ENCODE assay signal across 8 cellular contexts in the genomic region with DNA sequence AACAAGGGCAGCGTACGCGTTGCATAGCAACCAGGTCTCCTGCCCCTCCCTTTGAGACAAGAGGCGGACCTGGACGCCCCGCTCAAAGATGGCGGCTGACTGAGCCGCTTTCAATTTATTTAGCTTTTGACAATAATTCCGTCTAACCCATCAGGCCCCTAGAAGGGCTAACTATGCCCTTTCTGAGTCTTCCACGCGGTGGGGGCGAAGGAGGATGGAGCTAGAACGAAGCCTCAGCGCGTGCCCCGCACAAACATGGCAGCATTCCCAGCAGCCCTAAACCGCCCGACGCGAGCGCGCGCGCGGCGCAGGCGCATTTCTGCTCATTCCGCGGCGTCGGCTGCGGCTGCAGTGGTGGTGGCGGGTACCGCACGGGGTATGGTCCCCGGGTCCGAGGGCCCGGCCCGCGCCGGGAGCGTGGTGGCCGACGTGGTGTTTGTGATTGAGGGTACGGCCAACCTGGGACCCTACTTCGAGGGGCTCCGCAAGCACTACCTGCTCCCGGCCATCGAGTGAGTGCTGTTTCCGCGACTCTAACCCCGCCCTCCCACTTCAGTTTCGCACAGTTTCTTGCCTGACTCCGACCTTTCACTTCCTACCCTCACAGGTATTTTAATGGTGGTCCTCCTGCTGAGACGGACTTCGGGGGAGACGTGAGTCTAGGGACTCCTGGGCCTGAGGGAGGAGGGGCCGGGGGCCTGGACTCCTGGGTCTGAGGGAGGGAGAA. TPM values are rescaled to one million over a fixed set of nuclear protein-coding genes. Genes with fewer than 3 reads are reported as not detected.
DNase-seq lines count a peak whose midpoint lies in the region; ATAC-seq and TF ChIP-seq lines count a peak whose summit lies in the region.

Gene MED25 (plus strand): TSS at position 326 of the 727 bp plus-strand sequence. CDS start 53 bp downstream, at position 379.

- no peaks in the 10 kb centered on the region for H3K27me3 Mint-ChIP-seq in activated naive CD8-positive, alpha-beta T cell treated with anti-CD3 and anti-CD28 coated beads, Interleukin-2, amount 50 U/mL, for 24 hours

- peaks cover 10% of the 10 kb centered on the region for H3K79me2 ChIP-seq in trophoblast cell (ENCODE audit: control insufficient read depth, insufficient read depth, low read length, poor library complexity)

- H3K36me3 Mint-ChIP-seq in activated naive CD8-positive, alpha-beta T cell treated with anti-CD3 and anti-CD28 coated beads, Interleukin-2, amount 50 U/mL, for 24 hours (ENCODE audit: low read depth), result peaks cover 4% of the 10 kb centered on the region

- peak; percentile 43 to 90 for TF ChIP-seq EP300 in tibial nerve (IDR thresholded peaks at IDR 0.05)

- no CpG with 5 or more reads among the region's 58 CpGs for WGBS in trophoblast cell (ENCODE audit: extremely low coverage, insufficient coverage, insufficient read length)
- 0 to 1% methylated on average over 51 to 56 of the region's 58 CpGs for WGBS in tibial nerve, 2 donors

- H3K4me2 ChIP-seq in trophoblast cell (ENCODE audit: low read length), result peak within 1 kb of the TSS; percentile 85

- peak within 1 kb of the TSS; percentile 44 for H3K27ac ChIP-seq in trophoblast cell (ENCODE audit: low read depth, low read length)
- H3K27ac ChIP-seq in tibial nerve, result peak within 1 kb of the TSS; percentile 93 to 100 (median 96)

- no peak within 1 kb of the TSS for H2BK12ac ChIP-seq in trophoblast cell (ENCODE audit: low read length)

- DNase-seq in NCI-H1092 treated with DMSO at 0.1 percent for 48 hours (lab: John Stamatoyannopoulos, UW), result peak; percentile 78
- peak; percentile 86 for DNase-seq in SW480 (ENCODE audit: low spot score)
- DNase-seq in activated naive CD8-positive, alpha-beta T cell treated with anti-CD3 and anti-CD28 coated beads, Interleukin-2, amount 50 U/mL, for 24 hours, result peak; percentile 88
- peak; percentile 92 for DNase-seq in Right ventricle myocardium superior
- peak; percentile 83 to 92 for DNase-seq in trophoblast cell
- peak; percentile 72 to 74 for DNase-seq in tibial nerve (ENCODE audit: low spot score in 2 of 2)

- peak within 1 kb of the TSS; percentile 80 for H2AK5ac ChIP-seq in trophoblast cell (ENCODE audit: low read length)

- H3K14ac ChIP-seq in trophoblast cell (ENCODE audit: low read length), result peak within 1 kb of the TSS; percentile 86

- intact Hi-C loops in Right ventricle myocardium superior (cut with DNase I), result loop anchor here (5.0 kb wide), 1 partner anchor 34 kb away; the partner anchor contains the start of gene PTOV1

- H3K36me3 ChIP-seq in trophoblast cell (ENCODE audit: control insufficient read depth in 1 of 2, insufficient read depth in 2 of 2, low read length in 2 of 2) (peaks cover 12 to 15% of the 10 kb centered on the region in 2 experiments), tibial nerve (peaks cover 0 to 22% (median 0%) of the 10 kb centered on the region in 3 donors)

- H3K4ac ChIP-seq in trophoblast cell (ENCODE audit: low read depth, low read length), result peak within 1 kb of the TSS; percentile 99

- peaks cover 13% of the 10 kb centered on the region for H3K79me1 ChIP-seq in trophoblast cell (ENCODE audit: low read length)

- no peaks in the 10 kb centered on the region for H3K9me3 Mint-ChIP-seq in activated naive CD8-positive, alpha-beta T cell treated with anti-CD3 and anti-CD28 coated beads, Interleukin-2, amount 50 U/mL, for 24 hours

- H3K4me3 Mint-ChIP-seq in activated naive CD8-positive, alpha-beta T cell treated with anti-CD3 and anti-CD28 coated beads, Interleukin-2, amount 50 U/mL, for 24 hours, result peak within 1 kb of the TSS; percentile 86

- ATAC-seq in HG02588 (IDR thresholded peaks at IDR 0.05; ENCODE audit: unreplicated experiment) (peak; percentile 63), Right ventricle myocardium superior (ENCODE audit: poor library complexity) (peak; percentile 77)
- ATAC-seq in activated naive CD8-positive, alpha-beta T cell treated with anti-CD3 and anti-CD28 coated beads, Interleukin-2, amount 50 U/mL, for 24 hours, result peak; percentile 72

- H2AFZ ChIP-seq in trophoblast cell (ENCODE audit: insufficient read depth, low read length, poor library complexity), result peak within 1 kb of the TSS; percentile 77

- TF ChIP-seq CTCF in tibial nerve (IDR thresholded peaks at IDR 0.05), result peak in 4 of 5 experiments; percentile 21 to 90 (median 57)

- H4K91ac ChIP-seq in trophoblast cell (ENCODE audit: low read depth, low read length), result peak within 1 kb of the TSS; percentile 60

- H4K8ac ChIP-seq in trophoblast cell (ENCODE audit: low read depth, low read length), result peak within 1 kb of the TSS; percentile 94

- H3K9me3 ChIP-seq in trophoblast cell (ENCODE audit: insufficient read depth, low read depth, low read length) (no peaks in the 10 kb centered on the region), tibial nerve (no peaks in the 10 kb centered on the region)

- H3K4me1 ChIP-seq in trophoblast cell (ENCODE audit: control insufficient read depth in 1 of 2, insufficient read depth in 2 of 2, low read length in 2 of 2) (peaks cover 5% of the 10 kb centered on the region in 2 experiments), tibial nerve (peaks cover 0 to 31% (median 10%) of the 10 kb centered on the region in 4 donors)

- H3K18ac ChIP-seq in trophoblast cell (ENCODE audit: low read length), result peak within 1 kb of the TSS; percentile 83

- H3K27me3 ChIP-seq in trophoblast cell (ENCODE audit: insufficient read depth, low read length) (no peaks in the 10 kb centered on the region), tibial nerve (no peaks in the 10 kb centered on the region)

- peak within 1 kb of the TSS; percentile 96 for H2BK5ac ChIP-seq in trophoblast cell (ENCODE audit: low read depth, low read length, poor library complexity)

- peak within 1 kb of the TSS; percentile 90 for H3K27ac Mint-ChIP-seq in activated naive CD8-positive, alpha-beta T cell treated with anti-CD3 and anti-CD28 coated beads, Interleukin-2, amount 50 U/mL, for 24 hours

- peak within 1 kb of the TSS; percentile 93 for H3K4me3 ChIP-seq in trophoblast cell (ENCODE audit: low read depth, low read length)
- H3K4me3 ChIP-seq in tibial nerve, result peak within 1 kb of the TSS; percentile 64 to 96 (median 77)

- peak within 1 kb of the TSS; percentile 79 for H4K12ac ChIP-seq in trophoblast cell (ENCODE audit: low read depth, low read length)

- H3K4me1 Mint-ChIP-seq in activated naive CD8-positive, alpha-beta T cell treated with anti-CD3 and anti-CD28 coated beads, Interleukin-2, amount 50 U/mL, for 24 hours, result peaks cover 28% of the 10 kb centered on the region

- peak; percentile 80 for TF ChIP-seq POLR2A in GM10847 (IDR thresholded peaks at IDR 0.05; ENCODE audit: extremely low read depth, insufficient read length)
- TF ChIP-seq POLR2A in tibial nerve (IDR thresholded peaks at IDR 0.05), result peak; percentile 60 to 71

- peak within 1 kb of the TSS; percentile 93 for H3K9ac ChIP-seq in trophoblast cell (ENCODE audit: low read length)

- H2BK120ac ChIP-seq in trophoblast cell (ENCODE audit: insufficient read depth, low read length, poor library complexity), result peak within 1 kb of the TSS; percentile 93

- no peak within 1 kb of the TSS for H3K23ac ChIP-seq in trophoblast cell (ENCODE audit: low read length)

RNA-seq across cellular contexts. Expression of gene MED25, which starts in this region (rescaled TPM):
- total RNA-seq in Right ventricle myocardium superior (83.4 TPM), tibial nerve (10 to 100 TPM; 26.2 to 54.0 (median 29.4) TPM)
- 50.3 and 50.7 TPM in 2 replicates for polyA plus RNA-seq in trophoblast cell (2013)

Comparison
In these comparisons a context has a peak if more than half of its experiments do, and no peak if none do; other contexts are left out.
1. Peak in every context shown above with its lines: DNase-seq, ATAC-seq, H3K4me3 ChIP-seq and H3K27ac ChIP-seq.